15 cellular contexts compared by ENCODE assay signal in the genomic region with DNA sequence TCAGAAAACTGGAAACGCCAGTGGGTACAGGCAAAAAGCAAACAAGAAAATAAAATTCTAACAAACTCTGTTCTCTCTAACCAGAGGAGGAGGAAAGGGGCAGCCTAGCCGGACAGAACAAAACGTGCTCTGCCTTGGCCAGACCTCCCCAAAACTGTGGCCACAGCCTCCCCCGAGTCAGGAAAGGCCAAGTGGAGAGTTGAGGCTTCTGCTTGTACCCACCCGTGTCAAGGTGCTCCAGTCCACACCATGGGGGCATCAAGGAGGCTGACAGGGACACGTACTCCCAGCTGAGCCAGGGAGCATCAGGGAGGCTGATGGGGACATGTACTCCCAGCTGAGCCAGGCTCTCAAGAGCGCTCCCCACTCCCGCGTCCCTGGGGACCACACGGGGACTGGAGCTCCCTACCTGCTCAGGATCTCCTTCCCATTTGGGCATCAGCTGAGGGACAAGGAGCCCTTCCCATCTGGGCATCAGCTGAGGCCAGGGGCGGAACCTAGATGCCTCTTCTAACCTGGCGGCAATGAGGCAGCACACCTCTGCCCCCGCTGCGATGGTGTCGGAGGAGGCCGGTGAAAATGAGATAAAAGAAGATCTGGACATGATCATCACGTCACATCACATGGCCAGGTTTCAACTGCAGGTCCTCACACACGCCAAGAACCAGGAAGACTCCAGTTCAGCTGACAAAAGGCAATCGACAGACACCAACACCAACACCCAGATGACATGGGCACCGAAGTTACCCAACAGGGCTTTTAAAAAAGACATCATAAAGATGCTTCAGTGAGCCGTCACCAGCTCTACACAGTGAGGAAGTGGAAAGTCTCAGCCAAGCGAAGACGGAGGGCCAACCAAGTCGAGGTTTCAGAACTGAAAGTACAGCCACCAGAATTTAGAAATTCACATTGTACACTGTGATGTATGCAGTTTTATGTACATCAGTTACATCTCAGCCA.
DNase-seq lines count a peak whose midpoint lies in the region; ATAC-seq and TF ChIP-seq lines count a peak whose summit lies in the region.
"Had no signal": no experiment of that assay in that cellular context is flagged by ENCODE, and none has a peak within 500 bp of the region (broad histone marks: within the 10 kb centered on the region; RNA-seq: fewer than 3 reads in every experiment).

No MANE protein-coding gene starts in this region.

- H3K27me3 Mint-ChIP-seq in T-helper 17 cell: peaks cover 13% of the 10 kb centered on the region
- peaks cover 7 to 12% of the 10 kb centered on the region in 2 donors for H3K27me3 Mint-ChIP-seq in natural killer cell (ENCODE audit: low read depth in 2 of 2)

- in situ Hi-C loops in mammary epithelial cell (cut with MboI; ENCODE audit: low sequenced_read_pairs in 2 of 2): loop anchor here in 1 of 2 donors (10.0 kb wide), 1 partner anchor 272 kb away; no protein-coding TSS in a partner anchor

- TF ChIP-seq CTCF in breast epithelium (IDR thresholded peaks at IDR 0.05): no peak
- TF ChIP-seq CTCF in natural killer cell (IDR thresholded peaks at IDR 0.05): no peak
- no peak for TF ChIP-seq CTCF in mammary epithelial cell (conservative IDR thresholded peaks at IDR 0.05 in 1 of 2, IDR thresholded peaks at IDR 0.05 in 1 of 2; ENCODE audit: extremely low read depth in 1 of 2, insufficient read depth in 1 of 2, low read depth in 1 of 2, low read length in 2 of 2)

- H3K27ac ChIP-seq in BLaER1 treated with 17β-estradiol and CSF1 and Interleukin-3, amounts not matched to agents 10 nM and 100 nM: peak overlapping the region in 9 of 11 experiments; percentile 30 to 87 (median 66); a peak in 17 of 22 replicates
- H3K27ac ChIP-seq in breast epithelium: no peak overlapping the region
- H3K27ac ChIP-seq in mammary epithelial cell (ENCODE audit: insufficient read depth, low read depth, low read length): no peak overlapping the region
- H3K27ac ChIP-seq: pancreas, thyroid gland had no signal

- intact Hi-C loops in sciatic nerve (cut with DNase I) (no loop called here), breast epithelium (cut with DNase I; ENCODE audit: low total_unique reads) (no loop called here), natural killer cell (cut with micrococcal nuclease) (loop anchor here (10.0 kb wide), 1 partner anchor 272 kb away; no protein-coding TSS in a partner anchor), mammary epithelial cell (cut with micrococcal nuclease) (no loop called here)

- no peaks in the 10 kb centered on the region for H3K79me2 ChIP-seq in mammary epithelial cell (ENCODE audit: insufficient read depth, low read length)

- WGBS in mammary epithelial cell (ENCODE audit: low coverage, missing lambda C conversion rate): 81% methylated on average over 19 of the region's 24 CpGs

- no peaks in the 10 kb centered on the region for H3K27me3 ChIP-seq in BLaER1 treated with 17β-estradiol and CSF1 and Interleukin-3, amounts not matched to agents 10 nM and 100 nM
- H3K27me3 ChIP-seq in breast epithelium: peaks cover 0 to 22% of the 10 kb centered on the region in 2 donors
- H3K27me3 ChIP-seq in mammary epithelial cell (ENCODE audit: insufficient read depth, low read length): no peaks in the 10 kb centered on the region
- H3K27me3 ChIP-seq: pancreas, thyroid gland had no signal

- DNase-seq in T-helper 17 cell (no peak), germinal center (ENCODE audit: low spot score) (peak; percentile 25), sciatic nerve (ENCODE audit: low spot score) (no peak), breast epithelium (ENCODE audit: low spot score in 2 of 2) (no peak), natural killer cell (no peak), mammary epithelial cell (no peak)
- DNase-seq: activated CD4-positive, alpha-beta T cell treated with anti-CD3 and anti-CD28 coated beads for 4 hours; caudate nucleus; NCI-H345; PC-3; thyroid gland had no signal

- BruUV-seq in mammary epithelial cell (replicated peaks; lab: Mats Ljungman, UMichigan): no TSS peak

- H3K36me3 ChIP-seq in BLaER1 treated with 17β-estradiol and CSF1 and Interleukin-3, amounts not matched to agents 10 nM and 100 nM: peaks cover 0 to 21% (median 6%) of the 10 kb centered on the region in 11 experiments; a peak in 11 of 22 replicates
- H3K36me3 ChIP-seq in breast epithelium: no peaks in the 10 kb centered on the region
- no peaks in the 10 kb centered on the region for H3K36me3 ChIP-seq in mammary epithelial cell (ENCODE audit: insufficient read depth, low read length)
- H3K36me3 ChIP-seq: pancreas, thyroid gland had no signal

- peaks cover 0 to 54% (median 0%) of the 10 kb centered on the region in 11 experiments; a peak in 5 of 22 replicates for H4K20me1 ChIP-seq in BLaER1 treated with 17β-estradiol and CSF1 and Interleukin-3, amounts not matched to agents 10 nM and 100 nM
- no peaks in the 10 kb centered on the region for H4K20me1 ChIP-seq in mammary epithelial cell (ENCODE audit: insufficient read depth, low read length)

- no peak for TF ChIP-seq POLR2A in breast epithelium (IDR thresholded peaks at IDR 0.05)

- peak; percentile 59 for ATAC-seq in GM18867 (IDR thresholded peaks at IDR 0.05; ENCODE audit: unreplicated experiment)
- ATAC-seq in T-helper 17 cell: peak; percentile 30
- ATAC-seq in sciatic nerve: no peak
- ATAC-seq in natural killer cell: no peak
- ATAC-seq: pancreas, PC-3 had no signal

- peak overlapping the region; percentile 54 to 87 (median 73) for H3K4me2 ChIP-seq in BLaER1 treated with 17β-estradiol and CSF1 and Interleukin-3, amounts not matched to agents 10 nM and 100 nM
- no peak overlapping the region for H3K4me2 ChIP-seq in mammary epithelial cell (ENCODE audit: insufficient read depth, low read depth, low read length)

- H3K4me3 Mint-ChIP-seq in T-helper 17 cell (peak overlapping the region; percentile 59), natural killer cell (no peak overlapping the region)
- H3K4me3 Mint-ChIP-seq: mesothelial cell of epicardium had no signal

- 0 out of 20 replicates have a peak overlapping the region, but pooled peaks of 1 of the 10 experiments have one; percentile 8 for H3K4me3 ChIP-seq in BLaER1 treated with 17β-estradiol and CSF1 and Interleukin-3, amounts not matched to agents 10 nM and 100 nM
- H3K4me3 ChIP-seq in breast epithelium: no peak overlapping the region
- H3K4me3 ChIP-seq in mammary epithelial cell (replicated peaks in 1 of 3; ENCODE audit: insufficient read depth in 1 of 3, low read depth in 2 of 3, low read length in 3 of 3): no peak overlapping the region
- H3K4me3 ChIP-seq: pancreas, thyroid gland had no signal

- H3K9ac ChIP-seq in BLaER1 treated with 17β-estradiol and CSF1 and Interleukin-3, amounts not matched to agents 10 nM and 100 nM: peak overlapping the region in 9 of 11 experiments; percentile 22 to 73 (median 37); a peak in 15 of 22 replicates
- no peak overlapping the region for H3K9ac ChIP-seq in mammary epithelial cell (ENCODE audit: insufficient read depth, low read length)

- H3K9me3 ChIP-seq in BLaER1 treated with 17β-estradiol and CSF1 and Interleukin-3, amounts not matched to agents 10 nM and 100 nM (replicated peaks in 1 of 11): peaks cover 5 to 13% (median 7%) of the 10 kb centered on the region in 11 experiments
- no peaks in the 10 kb centered on the region for H3K9me3 ChIP-seq in T-helper 17 cell (ENCODE audit: control insufficient read depth, low read length, poor library complexity, severe bottlenecking)
- no peaks in the 10 kb centered on the region for H3K9me3 ChIP-seq in breast epithelium
- H3K9me3 ChIP-seq in mammary epithelial cell (replicated peaks; ENCODE audit: insufficient read depth, low read length): no peaks in the 10 kb centered on the region
- H3K9me3 ChIP-seq: pancreas, thyroid gland had no signal

- no peak overlapping the region for H2AFZ ChIP-seq in mammary epithelial cell (ENCODE audit: low read depth, low read length)

- H3K9me3 Mint-ChIP-seq in natural killer cell: no peaks in the 10 kb centered on the region
- H3K9me3 Mint-ChIP-seq: mesothelial cell of epicardium had no signal

- H3K27ac Mint-ChIP-seq in T-helper 17 cell (peak overlapping the region; percentile 88), natural killer cell (no peak overlapping the region)
- H3K27ac Mint-ChIP-seq: mesothelial cell of epicardium had no signal

- H3K4me1 ChIP-seq in BLaER1 treated with 17β-estradiol and CSF1 and Interleukin-3, amounts not matched to agents 10 nM and 100 nM: peaks cover 11 to 97% (median 85%) of the 10 kb centered on the region in 10 experiments
- H3K4me1 ChIP-seq in breast epithelium: no peaks in the 10 kb centered on the region
- H3K4me1 ChIP-seq in mammary epithelial cell (ENCODE audit: insufficient read depth, low read length): no peaks in the 10 kb centered on the region
- H3K4me1 ChIP-seq: pancreas, thyroid gland had no signal

- CTCF ChIA-PET in mammary epithelial cell (lab: Charles Lee; ENCODE audit: low non-redundant PET): no interaction called here

- dilution Hi-C loops in mammary epithelial cell (cut with HindIII; ENCODE audit: low sequenced_read_pairs): no loop called here

- peaks cover 8% of the 10 kb centered on the region for H3K4me1 Mint-ChIP-seq in T-helper 17 cell
- H3K4me1 Mint-ChIP-seq in natural killer cell: peaks cover 0 to 4% of the 10 kb centered on the region in 2 donors

- H3K36me3 Mint-ChIP-seq in T-helper 17 cell (ENCODE audit: low read depth) (peaks cover 2% of the 10 kb centered on the region), natural killer cell (no peaks in the 10 kb centered on the region)
- H3K36me3 Mint-ChIP-seq: mesothelial cell of epicardium had no signal

Comparison
In these comparisons a context has a peak if more than half of its experiments do, and no peak if none do; other contexts are left out.
1. H3K27ac ChIP-seq: peak in BLaER1 treated with 17β-estradiol and CSF1 and Interleukin-3, amounts not matched to agents 10 nM and 100 nM (9 of 11); none in breast epithelium (0 of 2) and mammary epithelial cell (single experiment).
2. ATAC-seq: peak in GM18867 (single experiment) and T-helper 17 cell (single experiment); none in sciatic nerve (single experiment) and natural killer cell (0 of 3).